Comparison of ENCODE assay signal across 1 cellular context in genomic region chr6:167956983-167957492, GRCh38.
A peak's percentile ranks its signal among the peaks of the same experiment; 100 is the strongest.
TF ChIP-seq lines count a peak whose summit lies in the region.

No MANE protein-coding gene starts in this region.

TF ChIP-seq in HepG2, 621 proteins besides CTCF, POLR2A, EP300 and RAD21 (continued from another document):
- TF ChIP-seq, protein P1, sequence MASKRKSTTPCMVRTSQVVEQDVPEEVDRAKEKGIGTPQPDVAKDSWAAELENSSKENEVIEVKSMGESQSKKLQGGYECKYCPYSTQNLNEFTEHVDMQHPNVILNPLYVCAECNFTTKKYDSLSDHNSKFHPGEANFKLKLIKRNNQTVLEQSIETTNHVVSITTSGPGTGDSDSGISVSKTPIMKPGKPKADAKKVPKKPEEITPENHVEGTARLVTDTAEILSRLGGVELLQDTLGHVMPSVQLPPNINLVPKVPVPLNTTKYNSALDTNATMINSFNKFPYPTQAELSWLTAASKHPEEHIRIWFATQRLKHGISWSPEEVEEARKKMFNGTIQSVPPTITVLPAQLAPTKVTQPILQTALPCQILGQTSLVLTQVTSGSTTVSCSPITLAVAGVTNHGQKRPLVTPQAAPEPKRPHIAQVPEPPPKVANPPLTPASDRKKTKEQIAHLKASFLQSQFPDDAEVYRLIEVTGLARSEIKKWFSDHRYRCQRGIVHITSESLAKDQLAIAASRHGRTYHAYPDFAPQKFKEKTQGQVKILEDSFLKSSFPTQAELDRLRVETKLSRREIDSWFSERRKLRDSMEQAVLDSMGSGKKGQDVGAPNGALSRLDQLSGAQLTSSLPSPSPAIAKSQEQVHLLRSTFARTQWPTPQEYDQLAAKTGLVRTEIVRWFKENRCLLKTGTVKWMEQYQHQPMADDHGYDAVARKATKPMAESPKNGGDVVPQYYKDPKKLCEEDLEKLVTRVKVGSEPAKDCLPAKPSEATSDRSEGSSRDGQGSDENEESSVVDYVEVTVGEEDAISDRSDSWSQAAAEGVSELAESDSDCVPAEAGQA (IDR thresholded peaks at IDR 0.05; ENCODE audit: low read depth), result no peak
- TF ChIP-seq, protein P1 (CRISPR knock-in tag; IDR thresholded peaks at IDR 0.05; ENCODE audit: borderline replicate concordance), result no peak
- no peak for TF ChIP-seq ZNF337 (CRISPR knock-in tag; IDR thresholded peaks at IDR 0.05; ENCODE audit: borderline replicate concordance, low read depth)
- peak; percentile 33; the same call in 1 of the 2 replicates for TF ChIP-seq NCOA2 (CRISPR knock-in tag; IDR thresholded peaks at IDR 0.05)
- no peak for TF ChIP-seq RBM39 (IDR thresholded peaks at IDR 0.05; ENCODE audit: low read depth, low read length, poor library complexity, severe bottlenecking)
